In the genomic region with DNA sequence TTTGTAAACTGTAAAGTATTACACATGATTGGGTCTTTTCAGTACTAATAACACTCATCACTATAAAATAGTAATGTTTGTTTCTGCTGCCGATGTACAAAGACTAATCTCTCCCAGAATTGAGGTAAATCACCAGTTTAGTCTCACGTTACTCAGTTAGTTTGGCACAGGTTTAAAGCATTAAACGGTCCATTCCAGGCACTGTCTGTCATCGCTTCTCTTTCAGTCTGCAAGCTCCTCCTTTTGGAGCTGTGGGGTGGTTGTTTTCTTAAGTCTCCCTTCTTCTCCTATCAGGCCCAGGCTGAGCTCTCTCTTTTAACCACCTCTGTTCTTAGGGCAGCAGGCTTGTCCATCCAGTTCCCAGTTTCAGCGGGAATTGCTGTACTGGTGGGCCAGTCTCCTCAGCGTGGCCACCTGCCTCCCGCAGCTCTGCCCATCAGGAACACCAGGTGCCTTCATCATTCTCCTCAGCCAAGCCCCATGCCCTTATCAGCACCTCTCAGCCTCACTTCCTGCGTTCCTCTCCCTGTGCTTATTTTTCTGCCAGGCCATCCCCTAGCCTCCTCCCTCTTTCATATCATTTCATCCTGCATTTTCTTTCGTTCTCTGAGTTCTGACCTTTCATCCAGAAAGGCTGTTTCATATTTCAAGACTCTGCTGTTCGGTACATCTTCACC, we compare ENCODE assay signal across 11 cellular contexts.
A peak's percentile ranks its signal among the peaks of the same experiment; 100 is the strongest.
DNase-seq lines count a peak whose midpoint lies in the region; TF ChIP-seq lines count a peak whose summit lies in the region.
"Had no signal": no experiment of that assay in that cellular context is flagged by ENCODE, and none has a peak within 500 bp of the region (broad histone marks: within the 10 kb centered on the region; RNA-seq: fewer than 3 reads in every experiment).

No MANE protein-coding gene starts in this region.

- no peak for TF ChIP-seq CTCF in choroid plexus epithelial cell (conservative IDR thresholded peaks at IDR 0.05; ENCODE audit: low read depth, low read length)
- TF ChIP-seq CTCF in nephron progenitor cell (IDR thresholded peaks at IDR 0.05): no peak

- peaks cover 23% of the 10 kb centered on the region for H3K4me1 Mint-ChIP-seq in nephron progenitor cell

- peak; percentile 49 for DNase-seq in CMK (ENCODE audit: low read depth)
- peak; percentile 31 for DNase-seq in NCI-H2081 treated with DMSO at 0.1 percent for 48 hours (lab: John Stamatoyannopoulos, UW)
- peak; percentile 92 for DNase-seq in choroid plexus epithelial cell (ENCODE audit: low read depth)
- DNase-seq in nephron progenitor cell: no peak
- no peak for DNase-seq in effector CD8-positive, alpha-beta T cell (lab: John Stamatoyannopoulos, UW)
- no peak for DNase-seq in anterior cingulate cortex (lab: John Stamatoyannopoulos, UW)
- no peak for DNase-seq in NCI-H1436 treated with DMSO at 0.1 percent for 48 hours (lab: John Stamatoyannopoulos, UW)
- no peak for DNase-seq in DMS114 treated with DMSO at 0.1 percent for 48 hours (lab: John Stamatoyannopoulos, UW; ENCODE audit: unreplicated experiment)
- DNase-seq: activated CD4-positive, alpha-beta T cell treated with anti-CD3 and anti-CD28 coated beads, Interleukin-2, amount 50 U/mL, for 48 hours; stimulated activated CD4-positive, alpha-beta T cell treated with anti-CD3 and anti-CD28 coated beads, Interleukin-4, amount 100 ng/mL, for 4 hours had no signal

- no peak overlapping the region for H3K4me3 ChIP-seq in choroid plexus epithelial cell (ENCODE audit: low read depth, low read length)

- H3K27ac Mint-ChIP-seq in nephron progenitor cell: peak overlapping the region; percentile 41

- no peak overlapping the region for H3K4me3 Mint-ChIP-seq in nephron progenitor cell
- H3K4me3 Mint-ChIP-seq: dendritic cell treated with granulocyte-macrophage colony-stimulating factor and Interleukin-4, amounts not matched to agents 40 ng/mL and 50 ng/mL, for 4 days had no signal

- no peaks in the 10 kb centered on the region for H3K27me3 Mint-ChIP-seq in nephron progenitor cell (ENCODE audit: low read depth, poor library complexity)
- H3K27me3 Mint-ChIP-seq: dendritic cell treated with granulocyte-macrophage colony-stimulating factor and Interleukin-4, amounts not matched to agents 40 ng/mL and 50 ng/mL, for 4 days had no signal

- no peaks in the 10 kb centered on the region for H3K9me3 Mint-ChIP-seq in nephron progenitor cell
- H3K9me3 Mint-ChIP-seq: dendritic cell treated with granulocyte-macrophage colony-stimulating factor and Interleukin-4, amounts not matched to agents 40 ng/mL and 50 ng/mL, for 4 days had no signal

- peaks cover 17% of the 10 kb centered on the region for H3K36me3 Mint-ChIP-seq in nephron progenitor cell (ENCODE audit: low read depth)

Comparison
In these comparisons a context has a peak if more than half of its experiments do, and no peak if none do; other contexts are left out.
1. DNase-seq: peak in CMK (single experiment), NCI-H2081 treated with DMSO at 0.1 percent for 48 hours (single experiment) and choroid plexus epithelial cell (single experiment); none in nephron progenitor cell (single experiment), effector CD8-positive, alpha-beta T cell (single experiment), anterior cingulate cortex (0 of 58), NCI-H1436 treated with DMSO at 0.1 percent for 48 hours (single experiment) and DMS114 treated with DMSO at 0.1 percent for 48 hours (single experiment).